1 cellular context compared by ENCODE assay signal in the genomic region with DNA sequence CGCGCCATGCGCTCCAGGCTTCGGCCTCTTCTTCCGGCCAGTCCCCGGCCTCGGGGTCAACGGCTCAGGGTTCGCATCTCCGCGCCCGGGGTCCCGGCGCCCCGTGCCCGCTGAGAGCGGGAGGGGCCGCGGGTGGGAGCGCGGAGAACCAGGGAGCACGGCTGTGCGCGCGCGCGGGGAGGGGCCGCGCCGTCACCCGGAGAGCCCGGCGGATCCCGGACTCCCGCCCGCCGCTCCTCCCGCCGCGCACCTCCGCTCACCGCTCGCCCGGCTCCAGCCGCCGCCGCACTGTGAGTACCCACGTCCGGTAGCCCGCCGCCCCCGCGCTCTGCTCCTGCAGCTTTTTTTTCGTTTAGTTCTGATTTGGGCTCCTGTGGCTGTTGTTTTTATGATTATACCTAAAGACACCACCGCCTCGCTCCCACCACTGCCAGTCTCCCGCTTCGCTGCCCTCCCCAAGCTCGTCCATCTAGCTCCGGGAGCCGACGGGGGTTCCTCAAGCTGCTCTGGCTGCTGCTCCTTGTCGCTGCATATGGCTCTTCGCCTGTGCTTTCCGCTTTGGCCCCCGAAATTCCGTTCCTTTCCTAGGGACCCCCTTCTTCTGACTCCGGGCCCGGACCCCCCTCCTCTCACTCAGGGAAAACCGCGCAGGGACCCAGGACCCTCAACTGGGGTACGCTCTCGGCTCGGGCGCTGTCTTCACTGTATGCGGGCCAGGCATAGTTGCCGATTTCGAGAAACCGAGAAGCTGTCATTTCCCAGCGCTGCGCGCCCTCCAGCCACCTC.
TF ChIP-seq lines count a peak whose summit lies in the region.

No MANE protein-coding gene starts in this region.

TF ChIP-seq in K562, 482 proteins besides CTCF, POLR2A, EP300 and RAD21 (continued from another document):
- TF ChIP-seq, protein P1, sequence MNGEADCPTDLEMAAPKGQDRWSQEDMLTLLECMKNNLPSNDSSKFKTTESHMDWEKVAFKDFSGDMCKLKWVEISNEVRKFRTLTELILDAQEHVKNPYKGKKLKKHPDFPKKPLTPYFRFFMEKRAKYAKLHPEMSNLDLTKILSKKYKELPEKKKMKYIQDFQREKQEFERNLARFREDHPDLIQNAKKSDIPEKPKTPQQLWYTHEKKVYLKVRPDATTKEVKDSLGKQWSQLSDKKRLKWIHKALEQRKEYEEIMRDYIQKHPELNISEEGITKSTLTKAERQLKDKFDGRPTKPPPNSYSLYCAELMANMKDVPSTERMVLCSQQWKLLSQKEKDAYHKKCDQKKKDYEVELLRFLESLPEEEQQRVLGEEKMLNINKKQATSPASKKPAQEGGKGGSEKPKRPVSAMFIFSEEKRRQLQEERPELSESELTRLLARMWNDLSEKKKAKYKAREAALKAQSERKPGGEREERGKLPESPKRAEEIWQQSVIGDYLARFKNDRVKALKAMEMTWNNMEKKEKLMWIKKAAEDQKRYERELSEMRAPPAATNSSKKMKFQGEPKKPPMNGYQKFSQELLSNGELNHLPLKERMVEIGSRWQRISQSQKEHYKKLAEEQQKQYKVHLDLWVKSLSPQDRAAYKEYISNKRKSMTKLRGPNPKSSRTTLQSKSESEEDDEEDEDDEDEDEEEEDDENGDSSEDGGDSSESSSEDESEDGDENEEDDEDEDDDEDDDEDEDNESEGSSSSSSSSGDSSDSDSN (IDR thresholded peaks at IDR 0.05; ENCODE audit: borderline replicate concordance in 1 of 2, low read depth in 2 of 2, low read length in 2 of 2): 0 out of 4 replicates have a peak, but pooled peaks of 1 of the 2 experiments have one; percentile 60
- TF ChIP-seq EGR1 (conservative IDR thresholded peaks at IDR 0.05): peak; percentile 52
TF ChIP-seq in K562: peak in this region for 4.
